In the genomic region with DNA sequence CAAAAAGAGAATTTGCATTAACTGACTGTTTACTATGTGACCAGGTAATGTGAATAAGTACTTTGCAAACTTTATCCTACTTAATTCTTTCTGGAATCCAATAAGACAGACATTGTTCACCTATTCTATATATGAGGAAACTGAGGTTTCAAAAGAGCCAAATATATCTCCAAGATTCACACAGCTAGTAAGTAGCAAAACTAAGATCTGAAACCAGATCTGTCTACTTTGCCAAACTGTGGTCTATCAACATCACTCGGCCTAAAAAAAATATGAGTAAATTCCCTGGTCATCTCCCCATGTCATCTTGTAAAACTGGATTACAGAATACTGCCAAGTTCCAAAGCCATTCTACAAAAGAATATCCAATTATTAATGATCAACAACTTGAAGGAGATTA, we compare ENCODE assay signal across 23 cellular contexts.
DNase-seq lines count a peak whose midpoint lies in the region; ATAC-seq and TF ChIP-seq lines count a peak whose summit lies in the region.
"Had no signal": no experiment of that assay in that cellular context is flagged by ENCODE, and none has a peak within 500 bp of the region (broad histone marks: within the 10 kb centered on the region; RNA-seq: fewer than 3 reads in every experiment).

No MANE protein-coding gene starts in this region.

- no peak overlapping the region for H3K4me3 ChIP-seq in GM06990 (replicated peaks; ENCODE audit: low read depth, low read length)
- H3K4me3 ChIP-seq in coronary artery: no peak overlapping the region
- H3K4me3 ChIP-seq: heart left ventricle had no signal

- H3K27ac ChIP-seq in coronary artery: no peak overlapping the region
- H3K27ac ChIP-seq: 22Rv1, epithelial cell of prostate, heart left ventricle, HL-60 had no signal

- ATAC-seq in GM19455 (IDR thresholded peaks at IDR 0.05; ENCODE audit: unreplicated experiment) (peak; percentile 39), HG02852 (IDR thresholded peaks at IDR 0.05; ENCODE audit: unreplicated experiment) (peak; percentile 42), HG03521 (IDR thresholded peaks at IDR 0.05; ENCODE audit: unreplicated experiment) (peak; percentile 29), HG03439 (IDR thresholded peaks at IDR 0.05; ENCODE audit: unreplicated experiment) (no peak)
- ATAC-seq: activated T-helper 17 cell treated with anti-CD3 and anti-CD28 coated beads, Interleukin-2, amount 50 U/mL, for 72 hours; heart left ventricle; left colon; stimulated activated naive B cell treated with anti-CD40 and anti-IgM and Interleukin-4, amounts not matched to agents 10 μg/mL and 1 μg/mL and 100 μg/mL, for 72 hours had no signal

- DNase-seq in GM06990 (ENCODE audit: extremely low read depth, insufficient read length) (peak; percentile 17), coronary artery (ENCODE audit: low spot score) (no peak), NCI-H2029 treated with DMSO at 0.1 percent for 48 hours (lab: John Stamatoyannopoulos, UW) (no peak), NCI-H146 (lab: John Stamatoyannopoulos, UW) (no peak)
- DNase-seq: activated CD4-positive, alpha-beta T cell treated with anti-CD3 and anti-CD28 coated beads for 48 hours; activated naive CD8-positive, alpha-beta T cell treated with anti-CD3 and anti-CD28 coated beads for 36 hours; heart left ventricle; left colon; mesenchymal stem cell; naive B cell; NCI-H1417; NCI-H524; nucleus accumbens; stimulated activated CD4-positive, alpha-beta T cell treated with anti-CD3 and anti-CD28 coated beads, Interleukin-2, amount 100 ng/mL, for 48 hours; stimulated activated naive B cell treated with anti-CD40 and anti-IgM and Interleukin-4, amounts not matched to agents 10 μg/mL and 1 μg/mL and 100 μg/mL, for 72 hours had no signal

- TF ChIP-seq CTCF in GM06990 (IDR thresholded peaks at IDR 0.05; ENCODE audit: insufficient read depth, low read length, poor library complexity, severe bottlenecking) (no peak), coronary artery (IDR thresholded peaks at IDR 0.05) (no peak)

- no peaks in the 10 kb centered on the region for H3K27me3 ChIP-seq in GM06990 (replicated peaks; ENCODE audit: control insufficient read depth, insufficient read depth, low read length)
- H3K27me3 ChIP-seq: heart left ventricle had no signal

- no peaks in the 10 kb centered on the region for H3K36me3 ChIP-seq in GM06990 (ENCODE audit: control insufficient read depth, insufficient read depth, low read length)
